Comparison of ENCODE assay signal across 1 cellular context in genomic region chr17:34961093-34961911, GRCh38.
TF ChIP-seq lines count a peak whose summit lies in the region.

A gene with protein sequence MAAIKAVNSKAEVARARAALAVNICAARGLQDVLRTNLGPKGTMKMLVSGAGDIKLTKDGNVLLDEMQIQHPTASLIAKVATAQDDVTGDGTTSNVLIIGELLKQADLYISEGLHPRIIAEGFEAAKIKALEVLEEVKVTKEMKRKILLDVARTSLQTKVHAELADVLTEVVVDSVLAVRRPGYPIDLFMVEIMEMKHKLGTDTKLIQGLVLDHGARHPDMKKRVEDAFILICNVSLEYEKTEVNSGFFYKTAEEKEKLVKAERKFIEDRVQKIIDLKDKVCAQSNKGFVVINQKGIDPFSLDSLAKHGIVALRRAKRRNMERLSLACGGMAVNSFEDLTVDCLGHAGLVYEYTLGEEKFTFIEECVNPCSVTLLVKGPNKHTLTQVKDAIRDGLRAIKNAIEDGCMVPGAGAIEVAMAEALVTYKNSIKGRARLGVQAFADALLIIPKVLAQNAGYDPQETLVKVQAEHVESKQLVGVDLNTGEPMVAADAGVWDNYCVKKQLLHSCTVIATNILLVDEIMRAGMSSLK (minus strand): TSS chr17:34961460. CDS start chr17:34961393, 67 bp downstream.
A gene with protein sequence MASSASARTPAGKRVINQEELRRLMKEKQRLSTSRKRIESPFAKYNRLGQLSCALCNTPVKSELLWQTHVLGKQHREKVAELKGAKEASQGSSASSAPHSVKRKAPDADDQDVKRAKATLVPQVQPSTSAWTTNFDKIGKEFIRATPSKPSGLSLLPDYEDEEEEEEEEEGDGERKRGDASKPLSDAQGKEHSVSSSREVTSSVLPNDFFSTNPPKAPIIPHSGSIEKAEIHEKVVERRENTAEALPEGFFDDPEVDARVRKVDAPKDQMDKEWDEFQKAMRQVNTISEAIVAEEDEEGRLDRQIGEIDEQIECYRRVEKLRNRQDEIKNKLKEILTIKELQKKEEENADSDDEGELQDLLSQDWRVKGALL (plus strand): TSS chr17:34961540. CDS start chr17:34961567, 27 bp downstream.

TF ChIP-seq in K562, 482 proteins besides CTCF, POLR2A, EP300 and RAD21 (continued from another document and continues in another):
- TF ChIP-seq FOXM1 (IDR thresholded peaks at IDR 0.05; ENCODE audit: low read depth) (peak; percentile 33; the same call in 1 of the 2 replicates), FOXM1 (CRISPR knock-in tag; IDR thresholded peaks at IDR 0.05; ENCODE audit: low read depth) (no peak), MAZ (CRISPR knock-in tag; conservative IDR thresholded peaks at IDR 0.05 in 1 of 2, IDR thresholded peaks at IDR 0.05 in 1 of 2) (0 out of 4 replicates have a peak, but pooled peaks of 1 of the 2 experiments have one; percentile 20), MED1 (CRISPR knock-in tag; IDR thresholded peaks at IDR 0.05; ENCODE audit: borderline replicate concordance) (no peak), EHMT2 (IDR thresholded peaks at IDR 0.05) (peak; percentile 93), ETV1 (tag; conservative IDR thresholded peaks at IDR 0.05; ENCODE audit: low read depth) (peak; percentile 70; the same call in 1 of the 2 replicates), ETS1 (conservative IDR thresholded peaks at IDR 0.05; ENCODE audit: control insufficient read depth, low read depth, low read length) (0 out of 2 replicates have a peak, but pooled peaks have one; percentile 17), PHF8 (IDR thresholded peaks at IDR 0.05; ENCODE audit: borderline replicate concordance, low read length) (peak; percentile 95), NEUROD1 (IDR thresholded peaks at IDR 0.05; ENCODE audit: borderline replicate concordance, low read depth, low read length, partially characterized antibody) (peak; percentile 55), TRIM24 (IDR thresholded peaks at IDR 0.05) (no peak), TBL1XR1 (IDR thresholded peaks at IDR 0.05; ENCODE audit: low read length in 2 of 2) (peak in 1 of 2 experiments; percentile 56; a peak in 2 of 4 replicates), MTA1 (IDR thresholded peaks at IDR 0.05; ENCODE audit: borderline replicate concordance) (peak; percentile 98), ESRRA (IDR thresholded peaks at IDR 0.05; ENCODE audit: borderline replicate concordance, low read depth) (peak; percentile 44; the same call in 1 of the 2 replicates), BACH1 (tag; IDR thresholded peaks at IDR 0.05) (peak; percentile 60; the same call in 1 of the 2 replicates), FOSL1 (tag; conservative IDR thresholded peaks at IDR 0.05) (0 out of 2 replicates have a peak, but pooled peaks have one; percentile 18), GTF2E2 (tag; IDR thresholded peaks at IDR 0.05) (peak; percentile 82), SNRNP70 (optimal IDR thresholded peaks at IDR 0.05; ENCODE audit: low read depth, low read length) (no peak), TAF9B (IDR thresholded peaks at IDR 0.05; ENCODE audit: partially characterized antibody) (peak; percentile 91), POLR2G (IDR thresholded peaks at IDR 0.05; ENCODE audit: low read depth, low read length) (peak; percentile 95), HOXB6 (CRISPR knock-in tag; IDR thresholded peaks at IDR 0.05; ENCODE audit: borderline replicate concordance) (0 out of 2 replicates have a peak, but pooled peaks have one; percentile 62), HNRNPLL (IDR thresholded peaks at IDR 0.05; ENCODE audit: low read depth, low read length, poor library complexity, severe bottlenecking) (peak; percentile 41), RNF2 (IDR thresholded peaks at IDR 0.05) (0 out of 2 replicates have a peak, but pooled peaks have one; percentile 7), CXXC5 (CRISPR knock-in tag; IDR thresholded peaks at IDR 0.05) (peak; percentile 82), SRF (CRISPR knock-in tag; IDR thresholded peaks at IDR 0.05) (0 out of 4 replicates have a peak, but pooled peaks of 1 of the 2 experiments have one; percentile 25), HSF4 (CRISPR knock-in tag; IDR thresholded peaks at IDR 0.05; ENCODE audit: borderline replicate concordance) (0 out of 2 replicates have a peak, but pooled peaks have one; percentile 41), YY1 (IDR thresholded peaks at IDR 0.05; ENCODE audit: borderline replicate concordance in 1 of 3, control insufficient read depth in 1 of 3, extremely low read depth in 1 of 3, insufficient read depth in 3 of 3, insufficient read length in 1 of 3, insufficient replicate concordance in 2 of 3, low read depth in 1 of 3, low read length in 2 of 3) (peak; percentile 85 to 94 (median 92)), CC2D1A (IDR thresholded peaks at IDR 0.05) (peak; percentile 65; the same call in 1 of the 2 replicates), CREB3 (tag; conservative IDR thresholded peaks at IDR 0.05; ENCODE audit: low read depth) (peak; percentile 53; the same call in 1 of the 2 replicates), LCOR (CRISPR knock-in tag; IDR thresholded peaks at IDR 0.05) (peak; percentile 11; the same call in 1 of the 2 replicates), ELK3 (CRISPR knock-in tag; IDR thresholded peaks at IDR 0.05) (no peak), TAF7 (tag; IDR thresholded peaks at IDR 0.05) (peak; percentile 91), ZNF24 (IDR thresholded peaks at IDR 0.05) (0 out of 2 replicates have a peak, but pooled peaks have one; percentile 4), EP400 (IDR thresholded peaks at IDR 0.05) (peak; percentile 93), ZNF408 (CRISPR knock-in tag; IDR thresholded peaks at IDR 0.05; ENCODE audit: low read depth) (no peak), ZNF592 (IDR thresholded peaks at IDR 0.05) (peak; percentile 53), ZBED1 (IDR thresholded peaks at IDR 0.05) (peak; percentile 96)
- TF ChIP-seq, protein P1, sequence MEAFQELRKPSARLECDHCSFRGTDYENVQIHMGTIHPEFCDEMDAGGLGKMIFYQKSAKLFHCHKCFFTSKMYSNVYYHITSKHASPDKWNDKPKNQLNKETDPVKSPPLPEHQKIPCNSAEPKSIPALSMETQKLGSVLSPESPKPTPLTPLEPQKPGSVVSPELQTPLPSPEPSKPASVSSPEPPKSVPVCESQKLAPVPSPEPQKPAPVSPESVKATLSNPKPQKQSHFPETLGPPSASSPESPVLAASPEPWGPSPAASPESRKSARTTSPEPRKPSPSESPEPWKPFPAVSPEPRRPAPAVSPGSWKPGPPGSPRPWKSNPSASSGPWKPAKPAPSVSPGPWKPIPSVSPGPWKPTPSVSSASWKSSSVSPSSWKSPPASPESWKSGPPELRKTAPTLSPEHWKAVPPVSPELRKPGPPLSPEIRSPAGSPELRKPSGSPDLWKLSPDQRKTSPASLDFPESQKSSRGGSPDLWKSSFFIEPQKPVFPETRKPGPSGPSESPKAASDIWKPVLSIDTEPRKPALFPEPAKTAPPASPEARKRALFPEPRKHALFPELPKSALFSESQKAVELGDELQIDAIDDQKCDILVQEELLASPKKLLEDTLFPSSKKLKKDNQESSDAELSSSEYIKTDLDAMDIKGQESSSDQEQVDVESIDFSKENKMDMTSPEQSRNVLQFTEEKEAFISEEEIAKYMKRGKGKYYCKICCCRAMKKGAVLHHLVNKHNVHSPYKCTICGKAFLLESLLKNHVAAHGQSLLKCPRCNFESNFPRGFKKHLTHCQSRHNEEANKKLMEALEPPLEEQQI (IDR thresholded peaks at IDR 0.05): 0 out of 2 replicates have a peak, but pooled peaks have one; percentile 38
- TF ChIP-seq, protein P2, sequence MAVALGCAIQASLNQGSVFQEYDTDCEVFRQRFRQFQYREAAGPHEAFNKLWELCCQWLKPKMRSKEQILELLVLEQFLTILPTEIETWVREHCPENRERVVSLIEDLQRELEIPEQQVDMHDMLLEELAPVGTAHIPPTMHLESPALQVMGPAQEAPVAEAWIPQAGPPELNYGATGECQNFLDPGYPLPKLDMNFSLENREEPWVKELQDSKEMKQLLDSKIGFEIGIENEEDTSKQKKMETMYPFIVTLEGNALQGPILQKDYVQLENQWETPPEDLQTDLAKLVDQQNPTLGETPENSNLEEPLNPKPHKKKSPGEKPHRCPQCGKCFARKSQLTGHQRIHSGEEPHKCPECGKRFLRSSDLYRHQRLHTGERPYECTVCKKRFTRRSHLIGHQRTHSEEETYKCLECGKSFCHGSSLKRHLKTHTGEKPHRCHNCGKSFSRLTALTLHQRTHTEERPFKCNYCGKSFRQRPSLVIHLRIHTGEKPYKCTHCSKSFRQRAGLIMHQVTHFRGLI (CRISPR knock-in tag; IDR thresholded peaks at IDR 0.05): peak; percentile 32; the same call in 1 of the 2 replicates
- TF ChIP-seq, protein P3, sequence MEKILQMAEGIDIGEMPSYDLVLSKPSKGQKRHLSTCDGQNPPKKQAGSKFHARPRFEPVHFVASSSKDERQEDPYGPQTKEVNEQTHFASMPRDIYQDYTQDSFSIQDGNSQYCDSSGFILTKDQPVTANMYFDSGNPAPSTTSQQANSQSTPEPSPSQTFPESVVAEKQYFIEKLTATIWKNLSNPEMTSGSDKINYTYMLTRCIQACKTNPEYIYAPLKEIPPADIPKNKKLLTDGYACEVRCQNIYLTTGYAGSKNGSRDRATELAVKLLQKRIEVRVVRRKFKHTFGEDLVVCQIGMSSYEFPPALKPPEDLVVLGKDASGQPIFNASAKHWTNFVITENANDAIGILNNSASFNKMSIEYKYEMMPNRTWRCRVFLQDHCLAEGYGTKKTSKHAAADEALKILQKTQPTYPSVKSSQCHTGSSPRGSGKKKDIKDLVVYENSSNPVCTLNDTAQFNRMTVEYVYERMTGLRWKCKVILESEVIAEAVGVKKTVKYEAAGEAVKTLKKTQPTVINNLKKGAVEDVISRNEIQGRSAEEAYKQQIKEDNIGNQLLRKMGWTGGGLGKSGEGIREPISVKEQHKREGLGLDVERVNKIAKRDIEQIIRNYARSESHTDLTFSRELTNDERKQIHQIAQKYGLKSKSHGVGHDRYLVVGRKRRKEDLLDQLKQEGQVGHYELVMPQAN (IDR thresholded peaks at IDR 0.05; ENCODE audit: borderline replicate concordance): peak; percentile 44; the same call in 1 of the 2 replicates
- TF ChIP-seq, protein P4, sequence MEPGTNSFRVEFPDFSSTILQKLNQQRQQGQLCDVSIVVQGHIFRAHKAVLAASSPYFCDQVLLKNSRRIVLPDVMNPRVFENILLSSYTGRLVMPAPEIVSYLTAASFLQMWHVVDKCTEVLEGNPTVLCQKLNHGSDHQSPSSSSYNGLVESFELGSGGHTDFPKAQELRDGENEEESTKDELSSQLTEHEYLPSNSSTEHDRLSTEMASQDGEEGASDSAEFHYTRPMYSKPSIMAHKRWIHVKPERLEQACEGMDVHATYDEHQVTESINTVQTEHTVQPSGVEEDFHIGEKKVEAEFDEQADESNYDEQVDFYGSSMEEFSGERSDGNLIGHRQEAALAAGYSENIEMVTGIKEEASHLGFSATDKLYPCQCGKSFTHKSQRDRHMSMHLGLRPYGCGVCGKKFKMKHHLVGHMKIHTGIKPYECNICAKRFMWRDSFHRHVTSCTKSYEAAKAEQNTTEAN (CRISPR knock-in tag; IDR thresholded peaks at IDR 0.05): 0 out of 2 replicates have a peak, but pooled peaks have one; percentile 23
